ENCODE assay signal across 8 cellular contexts in genomic region chr12:57216931-57217871, GRCh38. TPM values are rescaled to one million over a fixed set of nuclear protein-coding genes. Genes with fewer than 3 reads are reported as not detected.
DNase-seq lines count a peak whose midpoint lies in the region; ATAC-seq and TF ChIP-seq lines count a peak whose summit lies in the region.

No MANE protein-coding gene starts in this region.

- H3K4me1 ChIP-seq in NT2/D1 (ENCODE audit: insufficient read depth, insufficient read length) = peaks cover 53% of the 10 kb centered on the region
- H3K4me1 ChIP-seq in ovary (ENCODE audit: insufficient read depth) = peaks cover 8% of the 10 kb centered on the region

- DNase-seq in NCI-H2029 (lab: John Stamatoyannopoulos, UW) = peak; percentile 17
- DNase-seq in NCI-H2029 treated with DMSO at 0.1 percent for 48 hours (lab: John Stamatoyannopoulos, UW) = no peak
- DNase-seq in NT2/D1 (ENCODE audit: low read depth, low spot score) = no peak
- DNase-seq in ovary = no peak
- DNase-seq in stimulated activated CD4-positive, alpha-beta T cell treated with anti-CD3 and anti-CD28 coated beads, Interleukin-4, amount 100 ng/mL, for 24 hours = no peak
- DNase-seq in germinal center (ENCODE audit: low spot score) = no peak

- H3K27ac Mint-ChIP-seq in dendritic cell treated with granulocyte-macrophage colony-stimulating factor and Interleukin-4, amounts not matched to agents 40 ng/mL and 50 ng/mL, for 4 days = peak overlapping the region; percentile 0

- no peak overlapping the region for H3K27ac ChIP-seq in ovary

- H3K9me3 ChIP-seq in NT2/D1 (ENCODE audit: insufficient read depth, low read length) (no peaks in the 10 kb centered on the region), ovary (no peaks in the 10 kb centered on the region)

- H3K36me3 ChIP-seq in NT2/D1 (ENCODE audit: insufficient read depth, insufficient read length, low read length) (peaks cover 15% of the 10 kb centered on the region), ovary (no peaks in the 10 kb centered on the region)

- no peak for TF ChIP-seq POLR2A in ovary (IDR thresholded peaks at IDR 0.05)

- TF ChIP-seq CTCF in ovary (IDR thresholded peaks at IDR 0.05) = no peak

- peak overlapping the region; percentile 75 for H3K9ac ChIP-seq in NT2/D1 (ENCODE audit: insufficient read length, low read depth)

- H3K4me3 Mint-ChIP-seq in dendritic cell treated with granulocyte-macrophage colony-stimulating factor and Interleukin-4, amounts not matched to agents 40 ng/mL and 50 ng/mL, for 4 days = peak overlapping the region; percentile 66

- peaks cover 9% of the 10 kb centered on the region for H3K36me3 Mint-ChIP-seq in dendritic cell treated with granulocyte-macrophage colony-stimulating factor and Interleukin-4, amounts not matched to agents 40 ng/mL and 50 ng/mL, for 4 days (ENCODE audit: low read depth)

- intact Hi-C loops in dendritic cell treated with granulocyte-macrophage colony-stimulating factor and Interleukin-4, amounts not matched to agents 40 ng/mL and 50 ng/mL, for 4 days (cut with micrococcal nuclease) = no loop called here
- intact Hi-C loops in ovary (cut with DNase I) = no loop called here

- no peaks in the 10 kb centered on the region for H3K9me3 Mint-ChIP-seq in dendritic cell treated with granulocyte-macrophage colony-stimulating factor and Interleukin-4, amounts not matched to agents 40 ng/mL and 50 ng/mL, for 4 days

- peaks cover 80% of the 10 kb centered on the region for H3K27me3 Mint-ChIP-seq in dendritic cell treated with granulocyte-macrophage colony-stimulating factor and Interleukin-4, amounts not matched to agents 40 ng/mL and 50 ng/mL, for 4 days

- H3K4me3 ChIP-seq in NT2/D1 (ENCODE audit: insufficient read length, low read depth) (peak overlapping the region; percentile 29), ovary (peak overlapping the region; percentile 15)

- H3K4me1 Mint-ChIP-seq in dendritic cell treated with granulocyte-macrophage colony-stimulating factor and Interleukin-4, amounts not matched to agents 40 ng/mL and 50 ng/mL, for 4 days (ENCODE audit: low read depth) = peaks cover 61% of the 10 kb centered on the region

- ATAC-seq in HG03139 (IDR thresholded peaks at IDR 0.05; ENCODE audit: unreplicated experiment) = no peak

- peaks cover 80% of the 10 kb centered on the region for H3K27me3 ChIP-seq in NT2/D1 (ENCODE audit: insufficient read depth, insufficient read length)
- H3K27me3 ChIP-seq in ovary = peaks cover 17% of the 10 kb centered on the region

- 3 to 5% (median 3%) methylated on average over 50 to 61 of the region's 61 CpGs for WGBS in ovary, 3 donors

- no peak for TF ChIP-seq EP300 in ovary (IDR thresholded peaks at IDR 0.05)

RNA-seq across cellular contexts. Expression of gene NXPH4, which starts 0.6 kb away (rescaled TPM):
- under 1 TPM in 1 of 7 donors, not detected in 6; 0.20 TPM for total RNA-seq in ovary
- polyA plus RNA-seq in ovary = under 1 TPM in 1 of 2 donors, not detected in 1; 0.13 TPM

RNA-seq across cellular contexts. Expression of gene SHMT2, which starts 12.3 kb away (rescaled TPM):
- 100 to 1,000 TPM in 1 of 7 donors, 10 to 100 TPM in 6; 32.3 to 185 (median 46.6) TPM for total RNA-seq in ovary
- 10 to 100 TPM; 23.0 to 34.7 TPM for polyA plus RNA-seq in ovary

RNA-seq across cellular contexts. Expression of gene STAC3, which starts 33.8 kb away (rescaled TPM):
- total RNA-seq in ovary = 1 to 10 TPM in 6 of 7 donors, under 1 TPM in 1; 0.66 to 2.3 (median 1.8) TPM
- 1 to 10 TPM in 1 of 2 donors, under 1 TPM in 1; 0.77 to 2.9 TPM for polyA plus RNA-seq in ovary
